Comparison of ENCODE assay signal across 8 cellular contexts in the genomic region with DNA sequence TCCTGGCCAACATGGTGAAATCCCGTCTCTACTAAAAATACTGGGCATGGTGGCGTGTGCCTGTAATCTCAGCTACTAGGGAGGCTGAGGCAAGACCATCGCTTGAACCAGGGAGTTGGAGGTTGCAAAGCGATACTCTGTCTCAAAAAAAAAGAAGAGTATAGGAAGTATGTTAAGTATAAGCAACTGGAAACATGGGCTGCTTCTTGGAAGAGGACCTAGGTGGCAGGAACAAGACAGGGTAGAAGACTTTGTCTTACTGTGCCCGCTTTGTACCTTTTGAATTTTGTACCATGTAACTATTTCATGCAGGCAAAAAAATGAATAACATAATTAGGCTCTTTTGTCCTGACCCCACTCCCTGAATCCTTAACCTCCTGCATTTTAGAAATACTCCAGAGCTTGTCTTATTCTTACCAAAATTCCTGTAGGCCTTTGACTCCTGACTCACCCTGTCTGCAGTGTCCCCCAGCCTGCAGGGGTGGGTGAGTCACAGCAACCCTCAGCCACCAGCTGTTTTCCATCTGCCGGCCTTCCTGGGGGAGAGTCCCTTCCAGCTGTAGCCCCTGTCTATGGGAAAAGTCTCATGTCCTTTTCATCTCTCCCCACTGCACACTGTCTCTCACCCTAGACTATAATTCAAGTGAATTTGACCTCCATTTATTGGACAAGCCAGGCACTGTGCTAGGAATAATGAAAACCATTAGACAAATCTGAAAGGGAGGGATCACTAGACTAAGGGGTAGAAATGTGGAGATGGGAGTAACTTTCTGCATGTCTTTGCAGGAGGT. TPM values are rescaled to one million over a fixed set of nuclear protein-coding genes. Genes with fewer than 3 reads are reported as not detected.
DNase-seq lines count a peak whose midpoint lies in the region; ATAC-seq, FAIRE-seq and TF ChIP-seq lines count a peak whose summit lies in the region.

No MANE protein-coding gene starts in this region.

- peak overlapping the region; percentile 62 for H3K27ac Mint-ChIP-seq in activated naive CD8-positive, alpha-beta T cell treated with anti-CD3 and anti-CD28 coated beads, Interleukin-2, amount 50 U/mL, for 24 hours

- H3K27me3 Mint-ChIP-seq in activated naive CD8-positive, alpha-beta T cell treated with anti-CD3 and anti-CD28 coated beads, Interleukin-2, amount 50 U/mL, for 24 hours, result no peaks in the 10 kb centered on the region

- DNase-seq in stimulated activated CD4-positive, alpha-beta T cell treated with anti-CD3 and anti-CD28 coated beads, Interleukin-15, amount 100 ng/mL, for 24 hours, result peak; percentile 55
- DNase-seq in stimulated activated CD4-positive, alpha-beta T cell treated with anti-CD3 and anti-CD28 coated beads, Interleukin-12 subunit alpha, Interleukin-12 subunit beta, amount 100 ng/mL, for 4 hours, result no peak
- DNase-seq in activated naive CD8-positive, alpha-beta T cell treated with anti-CD3 and anti-CD28 coated beads, Interleukin-2, amount 50 U/mL, for 24 hours, result peak; percentile 65
- peak; percentile 88 for DNase-seq in kidney tubule cell (ENCODE audit: low spot score)
- DNase-seq in urothelium cell line (ENCODE audit: low spot score), result peak; percentile 96
- DNase-seq in NCI-H2107 treated with DMSO at 0.1 percent for 48 hours (lab: John Stamatoyannopoulos, UW; ENCODE audit: unreplicated experiment), result no peak
- no peak for DNase-seq in stimulated activated naive CD4-positive, alpha-beta T cell treated with Interleukin-2 at 50 U/mL for 16 hours (lab: John Stamatoyannopoulos, UW)
- no peak for DNase-seq in GM12892 (ENCODE audit: insufficient read length)

- peaks cover 58% of the 10 kb centered on the region for H3K4me1 Mint-ChIP-seq in activated naive CD8-positive, alpha-beta T cell treated with anti-CD3 and anti-CD28 coated beads, Interleukin-2, amount 50 U/mL, for 24 hours

- no peaks in the 10 kb centered on the region for H3K9me3 Mint-ChIP-seq in activated naive CD8-positive, alpha-beta T cell treated with anti-CD3 and anti-CD28 coated beads, Interleukin-2, amount 50 U/mL, for 24 hours

- TF ChIP-seq POLR2A in GM12892 (IDR thresholded peaks at IDR 0.05; ENCODE audit: low read depth, low read length), result no peak

- H3K36me3 Mint-ChIP-seq in activated naive CD8-positive, alpha-beta T cell treated with anti-CD3 and anti-CD28 coated beads, Interleukin-2, amount 50 U/mL, for 24 hours (ENCODE audit: low read depth), result no peaks in the 10 kb centered on the region

- peak; percentile 56 for ATAC-seq in activated naive CD8-positive, alpha-beta T cell treated with anti-CD3 and anti-CD28 coated beads, Interleukin-2, amount 50 U/mL, for 24 hours

- FAIRE-seq in urothelium cell line (lab: Jason Lieb, UNC), result peak; percentile 98
- FAIRE-seq in GM12892 (lab: Jason Lieb, UNC), result no peak

- H3K4me3 Mint-ChIP-seq in activated naive CD8-positive, alpha-beta T cell treated with anti-CD3 and anti-CD28 coated beads, Interleukin-2, amount 50 U/mL, for 24 hours, result peak overlapping the region; percentile 18

RNA-seq across cellular contexts. Expression of a gene that starts 41.8 kb away (rescaled TPM):
- polyA plus RNA-seq in GM12892 (2012; ENCODE audit: missing spikeins), result 116 TPM

RNA-seq across cellular contexts. Expression of a gene that starts 51.9 kb away (rescaled TPM):
- polyA plus RNA-seq in GM12892 (2012; ENCODE audit: missing spikeins), result 155 TPM

Comparison
In these comparisons a context has a peak if more than half of its experiments do, and no peak if none do; other contexts are left out.
1. DNase-seq: peak in stimulated activated CD4-positive, alpha-beta T cell treated with anti-CD3 and anti-CD28 coated beads, Interleukin-15, amount 100 ng/mL, for 24 hours (single experiment), activated naive CD8-positive, alpha-beta T cell treated with anti-CD3 and anti-CD28 coated beads, Interleukin-2, amount 50 U/mL, for 24 hours (single experiment), kidney tubule cell (single experiment) and urothelium cell line (single experiment); none in stimulated activated CD4-positive, alpha-beta T cell treated with anti-CD3 and anti-CD28 coated beads, Interleukin-12 subunit alpha, Interleukin-12 subunit beta, amount 100 ng/mL, for 4 hours (single experiment), NCI-H2107 treated with DMSO at 0.1 percent for 48 hours (single experiment), stimulated activated naive CD4-positive, alpha-beta T cell treated with Interleukin-2 at 50 U/mL for 16 hours (single experiment) and GM12892 (single experiment).